Comparison of ENCODE assay signal across 1 cellular context in the genomic region with DNA sequence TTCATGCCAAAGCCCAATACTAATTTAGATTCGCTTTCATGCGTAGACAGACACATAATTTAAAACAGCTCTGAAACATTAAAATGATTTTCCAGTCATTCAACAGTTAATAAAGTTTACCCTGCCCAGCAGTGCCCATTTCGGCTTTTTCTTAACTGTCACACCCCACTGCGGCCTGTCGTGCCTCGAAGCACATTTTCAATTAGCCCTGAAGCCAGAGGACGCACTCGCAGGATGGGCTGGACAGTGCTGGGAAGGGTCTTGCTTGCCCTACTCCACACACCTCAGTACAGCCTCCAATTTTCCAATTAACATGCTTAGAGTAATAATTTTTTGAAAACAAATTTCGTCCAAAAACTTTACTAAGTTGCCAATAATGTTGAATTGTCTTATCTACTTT.
TF ChIP-seq lines count a peak whose summit lies in the region.

No MANE protein-coding gene starts in this region.

TF ChIP-seq in H1, 55 proteins besides CTCF, POLR2A, EP300 and RAD21:
- TF ChIP-seq, protein P1, sequence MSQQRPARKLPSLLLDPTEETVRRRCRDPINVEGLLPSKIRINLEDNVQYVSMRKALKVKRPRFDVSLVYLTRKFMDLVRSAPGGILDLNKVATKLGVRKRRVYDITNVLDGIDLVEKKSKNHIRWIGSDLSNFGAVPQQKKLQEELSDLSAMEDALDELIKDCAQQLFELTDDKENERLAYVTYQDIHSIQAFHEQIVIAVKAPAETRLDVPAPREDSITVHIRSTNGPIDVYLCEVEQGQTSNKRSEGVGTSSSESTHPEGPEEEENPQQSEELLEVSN (IDR thresholded peaks at IDR 0.05): no peak
- TF ChIP-seq TEAD4 (IDR thresholded peaks at IDR 0.05; ENCODE audit: low read depth, low read length): no peak
- TF ChIP-seq FOSL1 (IDR thresholded peaks at IDR 0.05; ENCODE audit: insufficient read depth, low read depth, low read length): no peak
- TF ChIP-seq ASH2L (IDR thresholded peaks at IDR 0.05; ENCODE audit: low read length): no peak
- no peak for TF ChIP-seq CTBP2 (IDR thresholded peaks at IDR 0.05; ENCODE audit: borderline replicate concordance, insufficient read depth, insufficient read length, low read length)
- no peak for TF ChIP-seq SIX5 (IDR thresholded peaks at IDR 0.05; ENCODE audit: low read depth, low read length)
- no peak for TF ChIP-seq GABPA (IDR thresholded peaks at IDR 0.05; ENCODE audit: borderline replicate concordance, insufficient read depth, low read length)
- TF ChIP-seq KDM1A (IDR thresholded peaks at IDR 0.05; ENCODE audit: borderline replicate concordance, low read length): no peak
- no peak for TF ChIP-seq PHF8 (conservative IDR thresholded peaks at IDR 0.05; ENCODE audit: low read depth, low read length)
